16 cellular contexts compared by ENCODE assay signal in the genomic region with DNA sequence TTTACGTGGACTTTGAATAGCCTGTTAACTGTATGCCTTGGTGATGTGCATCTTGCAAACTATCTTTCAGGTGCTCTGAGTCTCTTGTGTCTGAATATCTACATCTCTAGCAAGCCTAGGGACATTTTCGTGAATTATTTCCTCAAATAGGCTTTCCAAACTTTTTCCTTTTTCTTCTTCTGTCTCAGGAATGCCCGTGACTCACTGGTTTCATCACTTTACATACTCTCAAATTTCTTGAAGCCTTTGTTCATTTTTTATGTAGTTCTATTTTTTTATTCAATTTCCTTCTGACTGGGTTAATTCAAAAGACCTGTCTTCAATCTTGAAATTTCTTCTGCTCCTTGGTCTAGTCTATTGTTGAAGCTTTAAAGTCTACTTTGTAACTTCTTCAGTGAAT.
DNase-seq lines count a peak whose midpoint lies in the region; ATAC-seq, FAIRE-seq and TF ChIP-seq lines count a peak whose summit lies in the region.
"Had no signal": no experiment of that assay in that cellular context is flagged by ENCODE, and none has a peak within 500 bp of the region (broad histone marks: within the 10 kb centered on the region; RNA-seq: fewer than 3 reads in every experiment).

No MANE protein-coding gene starts in this region.

- TF ChIP-seq CTCF in PC-3 (conservative IDR thresholded peaks at IDR 0.05; ENCODE audit: low read depth, low read length) (no peak), epithelial cell of esophagus (IDR thresholded peaks at IDR 0.05; ENCODE audit: insufficient read depth, low read depth, low read length, missing control alignments) (no peak), kidney (IDR thresholded peaks at IDR 0.05; ENCODE audit: borderline replicate concordance, extremely low read depth, insufficient read depth) (no peak)

- no peak overlapping the region for H3K9ac ChIP-seq in GM23248
- H3K9ac ChIP-seq in PC-3 (ENCODE audit: low read length) = no peak overlapping the region
- no peak overlapping the region for H3K9ac ChIP-seq in kidney (ENCODE audit: low read length in 2 of 2)

- CTCF ChIA-PET in PC-3 (lab: Charles Lee) = no interaction called here

- H3K9me3 ChIP-seq in GM23248 (ENCODE audit: low read depth) (no peaks in the 10 kb centered on the region), PC-3 (ENCODE audit: low read length) (no peaks in the 10 kb centered on the region), kidney (ENCODE audit: control insufficient read depth in 1 of 2, low read length in 2 of 2) (peaks cover 0 to 9% of the 10 kb centered on the region in 2 donors)

- ATAC-seq in PC-3 = no peak
- ATAC-seq in GM19324 (IDR thresholded peaks at IDR 0.05; ENCODE audit: low FRiP score, unreplicated experiment) = no peak
- ATAC-seq: HepG2 had no signal

- DNase-seq in GM23248 = peak; percentile 8
- DNase-seq in PC-3 = peak; percentile 15
- DNase-seq in epithelial cell of esophagus (ENCODE audit: low read depth) = peak; percentile 37
- peak; percentile 50 for DNase-seq in iris pigment epithelial cell (ENCODE audit: low read depth)
- no peak for DNase-seq in kidney
- DNase-seq in mucosa of gallbladder (ENCODE audit: low spot score) = no peak
- DNase-seq: CD4-positive, alpha-beta memory T cell; DMS153; DMS79 treated with DMSO at 0.1 percent for 48 hours; GF-D8 had no signal

- BruUV-seq in PC-3 (replicated peaks; lab: Mats Ljungman, UMichigan) = no TSS peak

- H3K27me3 ChIP-seq in GM23248 (replicated peaks; ENCODE audit: insufficient read depth) = no peaks in the 10 kb centered on the region
- no peaks in the 10 kb centered on the region for H3K27me3 ChIP-seq in PC-3 (ENCODE audit: low read length)

- H3K9me2 ChIP-seq in GM23248 (ENCODE audit: insufficient read depth) = no peaks in the 10 kb centered on the region
- no peaks in the 10 kb centered on the region for H3K9me2 ChIP-seq in PC-3 (replicated peaks; ENCODE audit: low read length)

- in situ Hi-C loops in GM23248 (cut with MboI) = no loop called here

- H3K36me3 ChIP-seq in GM23248 (ENCODE audit: low read depth) (no peaks in the 10 kb centered on the region), PC-3 (ENCODE audit: low read depth, low read length) (no peaks in the 10 kb centered on the region), kidney (ENCODE audit: control insufficient read depth in 1 of 2, insufficient read depth in 2 of 2, low read length in 2 of 2) (no peaks in the 10 kb centered on the region)

- H3K4me1 ChIP-seq in GM23248 (ENCODE audit: insufficient read depth) (no peaks in the 10 kb centered on the region), PC-3 (ENCODE audit: insufficient read depth, low read length) (no peaks in the 10 kb centered on the region), kidney (ENCODE audit: control insufficient read depth in 1 of 2, insufficient read depth in 1 of 2, low read depth in 1 of 2, low read length in 2 of 2) (no peaks in the 10 kb centered on the region)

- H3K79me2 ChIP-seq in GM23248 (ENCODE audit: insufficient read depth) = no peaks in the 10 kb centered on the region
- no peaks in the 10 kb centered on the region for H3K79me2 ChIP-seq in PC-3 (ENCODE audit: low read length)

- FAIRE-seq in kidney (lab: Jason Lieb, UNC) = no peak
- FAIRE-seq: A204.1, D721Med, H54, HepG2 had no signal

- H3K4me3 ChIP-seq in GM23248 (no peak overlapping the region), PC-3 (ENCODE audit: low read length) (no peak overlapping the region), epithelial cell of esophagus (ENCODE audit: low read length) (no peak overlapping the region), kidney (ENCODE audit: low read length in 2 of 2) (no peak overlapping the region)

- H4K20me1 ChIP-seq in GM23248 (ENCODE audit: insufficient read depth) (no peaks in the 10 kb centered on the region), PC-3 (ENCODE audit: low read length) (no peaks in the 10 kb centered on the region)

- H3K27ac ChIP-seq in GM23248 (no peak overlapping the region), PC-3 (ENCODE audit: low read length) (no peak overlapping the region), kidney (ENCODE audit: low read depth in 2 of 2, low read length in 2 of 2) (no peak overlapping the region)
- H3K27ac ChIP-seq: C4-2B had no signal

- H2AFZ ChIP-seq in GM23248 = no peak overlapping the region
- no peak overlapping the region for H2AFZ ChIP-seq in PC-3 (ENCODE audit: low read length)

- intact Hi-C loops in PC-3 (cut with micrococcal nuclease) (no loop called here), kidney (cut with DNase I) (no loop called here)

- WGBS in GM23248 (ENCODE audit: low coverage in 1 of 2, low lambda C conversion rate in 2 of 2, missing lambda C conversion rate in 2 of 2), 2 experiments = 49 to 64% methylated on average over 3 of the region's 3 CpGs

- no peak overlapping the region for H3K4me2 ChIP-seq in GM23248 (ENCODE audit: unreplicated experiment)
- H3K4me2 ChIP-seq in PC-3 (ENCODE audit: low read length) = no peak overlapping the region

- POLR2A ChIA-PET in PC-3 (lab: Charles Lee; ENCODE audit: unreplicated experiment) = no interaction called here

- H3F3A ChIP-seq in GM23248 (ENCODE audit: insufficient read depth) (no peaks in the 10 kb centered on the region), PC-3 (ENCODE audit: low read length, unreplicated experiment) (no peaks in the 10 kb centered on the region)

Comparison
In these comparisons a context has a peak if more than half of its experiments do, and no peak if none do; other contexts are left out.
1. DNase-seq: peak in GM23248 (single experiment), PC-3 (single experiment), epithelial cell of esophagus (single experiment) and iris pigment epithelial cell (single experiment); none in kidney (single experiment) and mucosa of gallbladder (single experiment).